24 cellular contexts compared by ENCODE assay signal in the genomic region with DNA sequence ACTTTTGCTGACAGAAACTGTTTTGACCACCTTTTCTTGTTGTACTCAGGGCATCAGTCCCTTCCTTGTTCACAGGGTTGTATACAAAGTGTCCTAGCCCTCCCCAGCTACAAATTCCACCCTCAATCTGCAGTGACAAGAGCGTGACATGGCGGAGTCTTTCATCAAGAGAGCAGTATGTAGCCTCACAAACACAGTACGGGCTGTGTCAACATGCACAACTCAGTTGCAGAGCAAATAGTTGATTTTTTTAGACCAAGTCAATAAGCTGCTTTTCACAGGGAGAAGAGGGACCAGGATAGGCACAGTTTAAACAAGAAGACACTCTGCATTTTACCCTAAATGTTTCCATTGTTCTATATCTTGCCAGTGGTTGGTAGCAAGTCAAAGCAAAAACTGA. TPM values are rescaled to one million over a fixed set of nuclear protein-coding genes. Genes with fewer than 3 reads are reported as not detected.
DNase-seq lines count a peak whose midpoint lies in the region; ATAC-seq and TF ChIP-seq lines count a peak whose summit lies in the region.
"Had no signal": no experiment of that assay in that cellular context is flagged by ENCODE, and none has a peak within 500 bp of the region (broad histone marks: within the 10 kb centered on the region; RNA-seq: fewer than 3 reads in every experiment).

No MANE protein-coding gene starts in this region.

- no peaks in the 10 kb centered on the region for H3K36me3 Mint-ChIP-seq in brain
- no peaks in the 10 kb centered on the region for H3K36me3 Mint-ChIP-seq in activated T-helper 17 cell treated with anti-CD3 and anti-CD28 coated beads, Interleukin-2, amount 50 U/mL, for 72 hours (ENCODE audit: low read depth)
- H3K36me3 Mint-ChIP-seq: CD8-positive, alpha-beta T cell had no signal

- no peaks in the 10 kb centered on the region for H3K9me3 ChIP-seq in neuronal stem cell (replicated peaks in 1 of 2; ENCODE audit: control insufficient read depth in 2 of 2, insufficient read depth in 1 of 2, low read depth in 1 of 2, low read length in 2 of 2)
- H3K9me3 ChIP-seq: SK-N-SH had no signal

- H2BK12ac ChIP-seq in neuronal stem cell (ENCODE audit: low read length) = no peak overlapping the region

- H3K9me3 Mint-ChIP-seq in brain = no peaks in the 10 kb centered on the region
- H3K9me3 Mint-ChIP-seq in activated T-helper 17 cell treated with anti-CD3 and anti-CD28 coated beads, Interleukin-2, amount 50 U/mL, for 72 hours = no peaks in the 10 kb centered on the region
- H3K9me3 Mint-ChIP-seq: CD8-positive, alpha-beta T cell had no signal

- H3K4ac ChIP-seq in neuronal stem cell (ENCODE audit: low read length) = no peak overlapping the region

- no peak overlapping the region for H2BK15ac ChIP-seq in neuronal stem cell (ENCODE audit: low read length)

- ATAC-seq in activated T-helper 17 cell treated with anti-CD3 and anti-CD28 coated beads, Interleukin-2, amount 50 U/mL, for 72 hours (replicated peaks) = no peak
- ATAC-seq in HG03442 (IDR thresholded peaks at IDR 0.05; ENCODE audit: unreplicated experiment) = no peak
- ATAC-seq: CD8-positive, alpha-beta T cell had no signal

- H3K4me3 ChIP-seq in neuronal stem cell (ENCODE audit: low read length in 2 of 2) = no peak overlapping the region

- H3K27me3 Mint-ChIP-seq in brain = no peaks in the 10 kb centered on the region
- no peaks in the 10 kb centered on the region for H3K27me3 Mint-ChIP-seq in activated T-helper 17 cell treated with anti-CD3 and anti-CD28 coated beads, Interleukin-2, amount 50 U/mL, for 72 hours

- H3K27ac ChIP-seq in neuronal stem cell (replicated peaks; ENCODE audit: low read length) = no peak overlapping the region
- H3K27ac ChIP-seq: RWPE1 had no signal

- H3K23ac ChIP-seq in neuronal stem cell (ENCODE audit: low read depth, low read length, poor library complexity) = no peak overlapping the region

- no peak overlapping the region for H3K9ac ChIP-seq in neuronal stem cell (ENCODE audit: low read depth, low read length, poor library complexity)
- H3K9ac ChIP-seq: SK-N-SH had no signal

- peak overlapping the region in 3 of 5 experiments; percentile 27 to 78 (median 61) for H3K27ac Mint-ChIP-seq in brain
- H3K27ac Mint-ChIP-seq in activated T-helper 17 cell treated with anti-CD3 and anti-CD28 coated beads, Interleukin-2, amount 50 U/mL, for 72 hours = no peak overlapping the region
- H3K27ac Mint-ChIP-seq: CD8-positive, alpha-beta T cell had no signal

- no peak overlapping the region for H3K4me2 ChIP-seq in neuronal stem cell (ENCODE audit: insufficient read depth, low read length, poor library complexity, severe bottlenecking)
- H3K4me2 ChIP-seq: SK-N-SH had no signal

- peak; percentile 47 for DNase-seq in NCI-H510A treated with DMSO at 0.1 percent for 48 hours (lab: John Stamatoyannopoulos, UW)
- DNase-seq in NCI-H510A (lab: John Stamatoyannopoulos, UW) = no peak
- peak; percentile 75 for DNase-seq in NCI-H1105 treated with DMSO at 0.1 percent for 48 hours (lab: John Stamatoyannopoulos, UW)
- DNase-seq in neuronal stem cell (ENCODE audit: low spot score) = no peak
- no peak for DNase-seq in cortex of kidney (lab: John Stamatoyannopoulos, UW)
- DNase-seq: AML-193; C1 segment of cervical spinal cord; Calu3; CD8-positive, alpha-beta T cell; DMS79; Kasumi-1; NCI-H1417 treated with DMSO at 0.1 percent for 48 hours; NCI-H187 treated with DMSO at 0.1 percent for 48 hours; NCI-H446; NCI-H69; NK-92 treated with Interleukin-12 subunit alpha and Interleukin-12 subunit beta, amount 100 ng/mL, for 24 hours; SIG-M5; SK-N-SH had no signal

- H2AK5ac ChIP-seq in neuronal stem cell (ENCODE audit: low read depth, low read length) = no peak overlapping the region

- H4K91ac ChIP-seq in neuronal stem cell (ENCODE audit: low read depth, low read length, poor library complexity) = no peak overlapping the region

- no peaks in the 10 kb centered on the region for H3K27me3 ChIP-seq in neuronal stem cell (ENCODE audit: control insufficient read depth in 3 of 3, insufficient read depth in 3 of 3, low read depth in 1 of 3, low read length in 3 of 3)

- H3K36me3 ChIP-seq in neuronal stem cell (replicated peaks in 1 of 2; ENCODE audit: control insufficient read depth in 2 of 2, insufficient read depth in 2 of 2, low read length in 2 of 2) = no peaks in the 10 kb centered on the region

- H2AFZ ChIP-seq in neuronal stem cell (ENCODE audit: low read length) = peak overlapping the region; percentile 28

- H3K4me3 Mint-ChIP-seq in brain = no peak overlapping the region
- H3K4me3 Mint-ChIP-seq in activated T-helper 17 cell treated with anti-CD3 and anti-CD28 coated beads, Interleukin-2, amount 50 U/mL, for 72 hours = no peak overlapping the region
- H3K4me3 Mint-ChIP-seq: CD8-positive, alpha-beta T cell had no signal

- H3K4me1 ChIP-seq in neuronal stem cell (ENCODE audit: control insufficient read depth in 2 of 2, insufficient read depth in 1 of 2, low read depth in 1 of 2, low read length in 2 of 2) = peaks cover 4 to 14% of the 10 kb centered on the region in 2 donors

- no peak overlapping the region for H3K14ac ChIP-seq in neuronal stem cell (ENCODE audit: low read length)

- H3K18ac ChIP-seq in neuronal stem cell (ENCODE audit: low read length) = no peak overlapping the region

- no peak overlapping the region for H2BK5ac ChIP-seq in neuronal stem cell (ENCODE audit: low read length)

- no peaks in the 10 kb centered on the region for H3K79me1 ChIP-seq in neuronal stem cell (ENCODE audit: low read depth, low read length)

- H2BK120ac ChIP-seq in neuronal stem cell (ENCODE audit: low read depth, low read length) = no peak overlapping the region

- no CpG with 5 or more reads among the region's 3 CpGs for WGBS in neuronal stem cell (ENCODE audit: extremely low coverage in 2 of 2, insufficient read length in 2 of 2, insufficient replicate concordance in 1 of 2), 2 donors

- TF ChIP-seq CTCF in brain (conservative IDR thresholded peaks at IDR 0.05) = no peak

- H3K4me1 Mint-ChIP-seq in brain = peaks cover 42% of the 10 kb centered on the region
- no peaks in the 10 kb centered on the region for H3K4me1 Mint-ChIP-seq in activated T-helper 17 cell treated with anti-CD3 and anti-CD28 coated beads, Interleukin-2, amount 50 U/mL, for 72 hours

- H4K8ac ChIP-seq in neuronal stem cell (ENCODE audit: low read depth, low read length) = no peak overlapping the region

RNA-seq across cellular contexts. Expression of a gene that starts 8.6 kb away (rescaled TPM):
- polyA plus RNA-seq in brain (ENCODE audit: insufficient read depth, low read depth, low replicate concordance) = 0.41 TPM
- polyA plus RNA-seq in neuronal stem cell (2013, experiment 1 of 2) = 33.6 TPM
- 34.6 TPM for polyA plus RNA-seq in neuronal stem cell (2013, experiment 2 of 2)
- under 1 TPM; 0.08 to 0.19 TPM for total RNA-seq in activated T-helper 17 cell treated with anti-CD3 and anti-CD28 coated beads, Interleukin-2, amount 50 U/mL, for 72 hours
- total RNA-seq: A172; CD8-positive, alpha-beta T cell had no signal
- polyA plus RNA-seq: AG04450 had no signal

Comparison
In these comparisons a context has a peak if more than half of its experiments do, and no peak if none do; other contexts are left out.
1. DNase-seq: peak in NCI-H510A treated with DMSO at 0.1 percent for 48 hours (single experiment) and NCI-H1105 treated with DMSO at 0.1 percent for 48 hours (single experiment); none in NCI-H510A (single experiment), neuronal stem cell (single experiment) and cortex of kidney (single experiment).